ENCODE assay signal across 8 cellular contexts in genomic region chr2:234257859-234258561, GRCh38.
DNase-seq lines count a peak whose midpoint lies in the region; ATAC-seq and TF ChIP-seq lines count a peak whose summit lies in the region.

No MANE protein-coding gene starts in this region.

- H3K36me3 ChIP-seq in breast epithelium (no peaks in the 10 kb centered on the region), thoracic aorta (no peaks in the 10 kb centered on the region)

- peak; percentile 26 to 71 (median 44) for TF ChIP-seq CTCF in breast epithelium (IDR thresholded peaks at IDR 0.05)
- TF ChIP-seq CTCF in thoracic aorta (IDR thresholded peaks at IDR 0.05) = peak; percentile 8

- H3K9me3 ChIP-seq in breast epithelium (no peaks in the 10 kb centered on the region), thoracic aorta (no peaks in the 10 kb centered on the region)

- DNase-seq in NCI-H510A treated with DMSO at 0.1 percent for 48 hours (lab: John Stamatoyannopoulos, UW) (peak; percentile 31), NCI-H510A (lab: John Stamatoyannopoulos, UW) (no peak), NCI-H345 (lab: John Stamatoyannopoulos, UW) (peak; percentile 50), breast epithelium (ENCODE audit: low spot score in 2 of 2) (peak in 1 of 2 donors; percentile 91), left lobe of liver (ENCODE audit: low spot score) (no peak), thoracic aorta (ENCODE audit: low spot score) (no peak)

- no peak for TF ChIP-seq POLR2A in breast epithelium (IDR thresholded peaks at IDR 0.05)
- TF ChIP-seq POLR2A in GM18505 (IDR thresholded peaks at IDR 0.05; ENCODE audit: borderline replicate concordance, extremely low read depth, insufficient read depth, insufficient read length) = no peak

- H3K27ac ChIP-seq in breast epithelium (peak overlapping the region; percentile 79 to 80), thoracic aorta (no peak overlapping the region)

- H3K4me1 ChIP-seq in breast epithelium (peaks cover 0 to 10% of the 10 kb centered on the region in 2 donors), thoracic aorta (ENCODE audit: control insufficient read depth in 1 of 2, low read depth in 2 of 2) (no peaks in the 10 kb centered on the region)

- H3K27me3 ChIP-seq in breast epithelium (no peaks in the 10 kb centered on the region), thoracic aorta (replicated peaks; ENCODE audit: insufficient read depth) (no peaks in the 10 kb centered on the region)

- ATAC-seq in left lobe of liver (peak; percentile 75), thoracic aorta (ENCODE audit: insufficient number of reproducible peaks, low FRiP score, low read depth) (no peak), HG03521 (IDR thresholded peaks at IDR 0.05; ENCODE audit: unreplicated experiment) (no peak), GM18505 (IDR thresholded peaks at IDR 0.05; ENCODE audit: unreplicated experiment) (no peak)

- intact Hi-C loops in breast epithelium (cut with DNase I; ENCODE audit: low total_unique reads) = no loop called here

- H3K4me3 ChIP-seq in breast epithelium = no peak overlapping the region
- H3K4me3 ChIP-seq in thoracic aorta = no peak overlapping the region

Comparison
In these comparisons a context has a peak if more than half of its experiments do, and no peak if none do; other contexts are left out.
1. DNase-seq: peak in NCI-H510A treated with DMSO at 0.1 percent for 48 hours (single experiment) and NCI-H345 (single experiment); none in NCI-H510A (single experiment), left lobe of liver (single experiment) and thoracic aorta (single experiment).
2. H3K27ac ChIP-seq: peak in breast epithelium (2 of 2); none in thoracic aorta (0 of 2).